In genomic region chr6:158959552-158959951, GRCh38 we compare ENCODE assay signal across 25 cellular contexts.
"Had no signal": no experiment of that assay in that cellular context is flagged by ENCODE, and none has a peak within 500 bp of the region (broad histone marks: within the 10 kb centered on the region; RNA-seq: fewer than 3 reads in every experiment).

No MANE protein-coding gene starts in this region.

- H3K9ac ChIP-seq: parathyroid adenoma had no signal

- H3K79me2 ChIP-seq: parathyroid adenoma had no signal

- H3K4me1 ChIP-seq: adrenal gland, ascending aorta, heart right ventricle, parathyroid adenoma, tibial nerve had no signal

- FAIRE-seq: kidney had no signal

- H3K9me3 ChIP-seq: adrenal gland, ascending aorta, heart right ventricle, mucosa of descending colon, suprapubic skin had no signal

- DNase-seq: activated CD4-positive, alpha-beta T cell treated with anti-CD3 and anti-CD28 coated beads for 36 hours; activated CD4-positive, alpha-beta T cell treated with anti-CD3 and anti-CD28 coated beads, Interleukin-2, amount 50 U/mL, for 48 hours; activated CD8-positive, alpha-beta memory T cell treated with anti-CD3 and anti-CD28 coated beads, Interleukin-2, amount 50 U/mL, for 48 hours; activated naive CD4-positive, alpha-beta T cell; activated T-cell treated with anti-CD3 and anti-CD28 coated beads, Interleukin-2, amount 50 U/mL, for 4 hours; adrenal gland; heart right ventricle; kidney; left ventricle myocardium superior; mucosa of descending colon; nephron progenitor cell; right cardiac atrium; stimulated activated CD4-positive, alpha-beta T cell treated with anti-CD3 and anti-CD28 coated beads, Interleukin-1b, Interleukin-23, amount 100 ng/mL, for 48 hours; stimulated activated naive CD8-positive, alpha-beta T cell treated with anti-CD3 and anti-CD28 coated beads, Interleukin-15, amount 100 ng/mL, for 72 hours; T-helper 1 cell; T-helper 9 cell had no signal

- H3K4me3 Mint-ChIP-seq: activated B cell treated with CpG ODN at 0.5 μM for 24 hours; activated CD4-positive, alpha-beta T cell treated with anti-CD3 and anti-CD28 coated beads for 36 hours; activated naive CD8-positive, alpha-beta T cell; activated T-cell treated with anti-CD3 and anti-CD28 coated beads, Interleukin-2, amount 50 U/mL, for 4 hours; nephron progenitor cell; stimulated activated naive CD8-positive, alpha-beta T cell treated with anti-CD3 and anti-CD28 coated beads, Interleukin-15, amount 100 ng/mL, for 72 hours had no signal

- H2AFZ ChIP-seq: parathyroid adenoma had no signal

- H3K9me3 Mint-ChIP-seq: activated B cell treated with CpG ODN at 0.5 μM for 24 hours; activated T-cell treated with anti-CD3 and anti-CD28 coated beads, Interleukin-2, amount 50 U/mL, for 4 hours; activated T-helper 2 cell treated with anti-CD3 and anti-CD28 coated beads, Interferon-gamma antibody, Interleukin-2, Interleukin-4, amounts not matched to agents 10 μg/mL and 5 μg/mL and 100 μg/mL, durations not matched to agents 14 hours and 24 hours and 36 hours; stimulated activated naive CD8-positive, alpha-beta T cell treated with anti-CD3 and anti-CD28 coated beads, Interleukin-15, amount 100 ng/mL, for 72 hours had no signal

- H3K27ac ChIP-seq: adrenal gland, ascending aorta, coronary artery, heart right ventricle, parathyroid adenoma, suprapubic skin, tibial nerve had no signal

- H3K27me3 ChIP-seq: adrenal gland, ascending aorta, heart right ventricle, suprapubic skin, tibial nerve had no signal

- H3K4me3 ChIP-seq: adrenal gland, ascending aorta, coronary artery, heart right ventricle, mucosa of descending colon, skin epidermis, suprapubic skin, tibial nerve had no signal

- H3K36me3 Mint-ChIP-seq: activated naive CD8-positive, alpha-beta T cell had no signal

- ATAC-seq: activated T-cell treated with anti-CD3 and anti-CD28 coated beads, Interleukin-2, amount 50 U/mL, for 4 hours; left ventricle myocardium superior had no signal

- H3K27ac Mint-ChIP-seq: activated B cell treated with CpG ODN at 0.5 μM for 24 hours; activated CD4-positive, alpha-beta T cell treated with anti-CD3 and anti-CD28 coated beads for 36 hours; activated naive CD8-positive, alpha-beta T cell; activated T-helper 2 cell treated with anti-CD3 and anti-CD28 coated beads, Interferon-gamma antibody, Interleukin-2, Interleukin-4, amounts not matched to agents 10 μg/mL and 5 μg/mL and 100 μg/mL, durations not matched to agents 14 hours and 24 hours and 36 hours; nephron progenitor cell had no signal

- H3K36me3 ChIP-seq: adrenal gland, ascending aorta, suprapubic skin, tibial nerve had no signal

- H3K4me1 Mint-ChIP-seq: nephron progenitor cell; stimulated activated naive CD8-positive, alpha-beta T cell treated with anti-CD3 and anti-CD28 coated beads, Interleukin-15, amount 100 ng/mL, for 72 hours had no signal

- H3K27me3 Mint-ChIP-seq: activated B cell treated with CpG ODN at 0.5 μM for 24 hours; activated CD4-positive, alpha-beta T cell treated with anti-CD3 and anti-CD28 coated beads for 36 hours; activated naive CD8-positive, alpha-beta T cell; stimulated activated naive CD8-positive, alpha-beta T cell treated with anti-CD3 and anti-CD28 coated beads, Interleukin-15, amount 100 ng/mL, for 72 hours had no signal
